ENCODE assay signal across 1 cellular context in the genomic region with DNA sequence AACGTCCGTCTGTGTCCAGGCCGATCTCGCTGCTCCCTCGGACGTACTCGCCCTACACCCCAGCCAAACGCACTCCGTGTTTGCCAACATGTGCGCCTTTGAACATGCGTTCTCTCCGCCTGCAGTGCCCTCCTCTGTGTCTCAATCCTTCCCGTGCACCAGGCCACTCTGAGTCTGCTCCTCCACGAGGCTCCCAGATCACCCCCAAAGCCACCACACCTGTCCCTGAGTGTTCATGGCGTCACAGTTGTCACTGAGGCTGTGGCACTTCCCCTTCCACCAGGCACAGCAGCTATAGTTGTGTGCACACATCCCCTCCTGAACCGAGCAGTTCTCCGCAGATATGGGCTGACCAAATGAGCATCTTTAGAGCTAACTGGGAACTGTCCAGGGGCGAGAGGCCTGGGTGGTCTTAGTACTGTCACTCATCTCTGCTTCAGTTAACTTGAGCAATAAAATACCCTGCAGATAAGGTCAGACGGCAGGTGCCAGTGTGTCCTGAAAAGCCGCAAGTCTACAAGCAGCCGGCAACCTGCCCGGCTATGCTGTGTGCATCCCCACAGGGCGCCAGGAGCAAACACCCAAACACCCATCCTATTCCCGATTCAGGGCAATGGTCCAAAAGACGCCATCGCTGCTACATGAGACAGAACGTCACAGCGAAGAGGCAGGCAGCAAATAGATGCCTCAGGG.
TF ChIP-seq lines count a peak whose summit lies in the region.

No MANE protein-coding gene starts in this region.

TF ChIP-seq in WTC11, 78 proteins besides CTCF, POLR2A, EP300 and RAD21 (continued from another document):
- TF ChIP-seq ZNF138 (CRISPR knock-in tag; conservative IDR thresholded peaks at IDR 0.05) (no peak), IRF2 (CRISPR knock-in tag; IDR thresholded peaks at IDR 0.05; ENCODE audit: borderline replicate concordance, low read depth) (no peak), ZNF263 (CRISPR knock-in tag; IDR thresholded peaks at IDR 0.05; ENCODE audit: low read depth) (no peak), FOXP1 (CRISPR knock-in tag; IDR thresholded peaks at IDR 0.05; ENCODE audit: borderline replicate concordance) (no peak), HMGA2 (CRISPR knock-in tag; IDR thresholded peaks at IDR 0.05) (no peak), ZNF317 (CRISPR knock-in tag; IDR thresholded peaks at IDR 0.05; ENCODE audit: borderline replicate concordance, low read depth) (no peak)
- TF ChIP-seq, protein P1, sequence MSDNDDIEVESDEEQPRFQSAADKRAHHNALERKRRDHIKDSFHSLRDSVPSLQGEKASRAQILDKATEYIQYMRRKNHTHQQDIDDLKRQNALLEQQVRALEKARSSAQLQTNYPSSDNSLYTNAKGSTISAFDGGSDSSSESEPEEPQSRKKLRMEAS (CRISPR knock-in tag; IDR thresholded peaks at IDR 0.05), result no peak
- TF ChIP-seq, protein P2, sequence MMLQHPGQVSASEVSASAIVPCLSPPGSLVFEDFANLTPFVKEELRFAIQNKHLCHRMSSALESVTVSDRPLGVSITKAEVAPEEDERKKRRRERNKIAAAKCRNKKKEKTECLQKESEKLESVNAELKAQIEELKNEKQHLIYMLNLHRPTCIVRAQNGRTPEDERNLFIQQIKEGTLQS (CRISPR knock-in tag; conservative IDR thresholded peaks at IDR 0.05), result no peak
- TF ChIP-seq, protein P3, sequence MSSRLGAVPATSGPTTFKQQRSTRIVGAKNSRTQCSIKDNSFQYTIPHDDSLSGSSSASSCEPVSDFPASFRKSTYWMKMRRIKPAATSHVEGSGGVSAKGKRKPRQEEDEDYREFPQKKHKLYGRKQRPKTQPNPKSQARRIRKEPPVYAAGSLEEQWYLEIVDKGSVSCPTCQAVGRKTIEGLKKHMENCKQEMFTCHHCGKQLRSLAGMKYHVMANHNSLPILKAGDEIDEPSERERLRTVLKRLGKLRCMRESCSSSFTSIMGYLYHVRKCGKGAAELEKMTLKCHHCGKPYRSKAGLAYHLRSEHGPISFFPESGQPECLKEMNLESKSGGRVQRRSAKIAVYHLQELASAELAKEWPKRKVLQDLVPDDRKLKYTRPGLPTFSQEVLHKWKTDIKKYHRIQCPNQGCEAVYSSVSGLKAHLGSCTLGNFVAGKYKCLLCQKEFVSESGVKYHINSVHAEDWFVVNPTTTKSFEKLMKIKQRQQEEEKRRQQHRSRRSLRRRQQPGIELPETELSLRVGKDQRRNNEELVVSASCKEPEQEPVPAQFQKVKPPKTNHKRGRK (CRISPR knock-in tag; IDR thresholded peaks at IDR 0.05; ENCODE audit: borderline replicate concordance), result no peak
TF ChIP-seq in WTC11: peak in this region for 0.
